Comparison of ENCODE assay signal across 8 cellular contexts in genomic region chr3:61561374-61562041, GRCh38. TPM values are rescaled to one million over a fixed set of nuclear protein-coding genes. Genes with fewer than 3 reads are reported as not detected.
A peak's percentile ranks its signal among the peaks of the same experiment; 100 is the strongest.
DNase-seq lines count a peak whose midpoint lies in the region; ATAC-seq and TF ChIP-seq lines count a peak whose summit lies in the region.

Gene PTPRG, plus strand, starts transcription at chr3:61561571. Its CDS starts 717 bp downstream, at chr3:61562288.

- peak within 1 kb of the TSS; percentile 71 for H2AFZ ChIP-seq in DND-41 (ENCODE audit: low read depth, low read length)

- H3K4me1 Mint-ChIP-seq in stimulated activated naive CD8-positive, alpha-beta T cell treated with anti-CD3 and anti-CD28 coated beads, Interleukin-15, amount 100 ng/mL, for 72 hours, result peaks cover 30% of the 10 kb centered on the region

- WGBS in right lobe of liver (ENCODE audit: insufficient coverage, low coverage, low lambda C conversion rate, missing lambda C conversion rate), result under 1% methylated on average over 46 of the region's 74 CpGs

- peak within 1 kb of the TSS; percentile 75 to 88 for H3K4me3 Mint-ChIP-seq in stimulated activated naive CD8-positive, alpha-beta T cell treated with anti-CD3 and anti-CD28 coated beads, Interleukin-15, amount 100 ng/mL, for 72 hours

- H3K4me2 ChIP-seq in DND-41 (ENCODE audit: insufficient read depth, low read length), result peak within 1 kb of the TSS; percentile 70

- TF ChIP-seq POLR2A in right lobe of liver (IDR thresholded peaks at IDR 0.05), result peak; percentile 84

- H3K27ac ChIP-seq in DND-41 (ENCODE audit: low read length) (peak within 1 kb of the TSS; percentile 87), duodenal mucosa (ENCODE audit: low read depth, low read length) (peak within 1 kb of the TSS; percentile 80), right lobe of liver (peak within 1 kb of the TSS; percentile 77 to 92 (median 90))

- peak within 1 kb of the TSS; percentile 71 for H3K9ac ChIP-seq in DND-41 (ENCODE audit: low read depth, low read length)
- peak within 1 kb of the TSS; percentile 70 to 74 for H3K9ac ChIP-seq in duodenal mucosa (ENCODE audit: low read depth in 1 of 2, low read length in 2 of 2)

- peak within 1 kb of the TSS in 1 of 2 donors; percentile 58 for H3K27ac Mint-ChIP-seq in stimulated activated naive CD8-positive, alpha-beta T cell treated with anti-CD3 and anti-CD28 coated beads, Interleukin-15, amount 100 ng/mL, for 72 hours

- no peaks in the 10 kb centered on the region for H3K9me3 Mint-ChIP-seq in stimulated activated naive CD8-positive, alpha-beta T cell treated with anti-CD3 and anti-CD28 coated beads, Interleukin-15, amount 100 ng/mL, for 72 hours

- H3K36me3 ChIP-seq in DND-41 (ENCODE audit: insufficient read depth, low read length) (no peaks in the 10 kb centered on the region), duodenal mucosa (ENCODE audit: control insufficient read depth in 1 of 2, insufficient read depth in 2 of 2, low read length in 2 of 2) (no peaks in the 10 kb centered on the region), right lobe of liver (no peaks in the 10 kb centered on the region)

- no peak for TF ChIP-seq CTCF in DND-41 (IDR thresholded peaks at IDR 0.05; ENCODE audit: borderline replicate concordance, extremely low read depth, low read length, poor library complexity, severe bottlenecking)
- TF ChIP-seq CTCF in right lobe of liver (IDR thresholded peaks at IDR 0.05), result no peak

- ATAC-seq in DND-41 (ENCODE audit: insufficient read depth, low read depth), result peak; percentile 69
- peak; percentile 62 for ATAC-seq in GM21515 (IDR thresholded peaks at IDR 0.05; ENCODE audit: unreplicated experiment)
- peak; percentile 73 to 84 (median 79) for ATAC-seq in right lobe of liver
- peak; percentile 74 for ATAC-seq in stimulated activated naive CD8-positive, alpha-beta T cell treated with anti-CD3 and anti-CD28 coated beads, Interleukin-15, amount 100 ng/mL, for 72 hours

- peaks cover 98% of the 10 kb centered on the region for H3K27me3 Mint-ChIP-seq in stimulated activated naive CD8-positive, alpha-beta T cell treated with anti-CD3 and anti-CD28 coated beads, Interleukin-15, amount 100 ng/mL, for 72 hours

- H3K27me3 ChIP-seq in DND-41 (ENCODE audit: insufficient read depth, low read length, poor library complexity), result no peaks in the 10 kb centered on the region
- peaks cover 0 to 6% of the 10 kb centered on the region in 2 donors for H3K27me3 ChIP-seq in duodenal mucosa (ENCODE audit: control insufficient read depth in 1 of 2, insufficient read depth in 2 of 2, low read length in 2 of 2)
- H3K27me3 ChIP-seq in right lobe of liver, result no peaks in the 10 kb centered on the region

- H3K4me1 ChIP-seq in DND-41 (ENCODE audit: insufficient read depth, low read length) (peaks cover 28% of the 10 kb centered on the region), duodenal mucosa (ENCODE audit: control insufficient read depth in 1 of 2, insufficient read depth in 2 of 2, low read length in 2 of 2) (peaks cover 13 to 14% of the 10 kb centered on the region in 2 donors), right lobe of liver (peaks cover 0 to 20% (median 8%) of the 10 kb centered on the region in 4 donors)

- intact Hi-C loops in right lobe of liver (cut with DNase I), result loop anchor here in 1 of 2 donors (5.0 kb wide), 1 partner anchor 626 kb away; no protein-coding TSS in a partner anchor

- H3K79me2 ChIP-seq in DND-41 (ENCODE audit: insufficient read depth, low read length), result peaks cover 16% of the 10 kb centered on the region

- H3K4me3 ChIP-seq in DND-41 (ENCODE audit: low read depth in 1 of 2, low read length in 2 of 2), result peak within 1 kb of the TSS; percentile 40 to 76; a peak in 3 of 4 replicates
- H3K4me3 ChIP-seq in duodenal mucosa (ENCODE audit: low read depth in 1 of 2, low read length in 2 of 2), result peak within 1 kb of the TSS; percentile 82 to 85
- H3K4me3 ChIP-seq in right lobe of liver, result peak within 1 kb of the TSS; percentile 74 to 88 (median 86)

- H3K9me3 ChIP-seq in DND-41 (ENCODE audit: insufficient read depth, low read length, severe bottlenecking), result no peaks in the 10 kb centered on the region
- no peaks in the 10 kb centered on the region for H3K9me3 ChIP-seq in duodenal mucosa (ENCODE audit: control insufficient read depth in 1 of 2, low read length in 2 of 2)
- H3K9me3 ChIP-seq in right lobe of liver, result no peaks in the 10 kb centered on the region

- H4K20me1 ChIP-seq in DND-41 (ENCODE audit: insufficient read depth, low read length), result peaks cover 8% of the 10 kb centered on the region; the same call in 1 of the 2 replicates

- DNase-seq in DND-41 (peak; percentile 80), M059J (ENCODE audit: low read depth) (peak; percentile 88), SKM-1 treated with dmso at 0.1 percent for 144 hours (lab: John Stamatoyannopoulos, UW; ENCODE audit: unreplicated experiment) (peak; percentile 88), right lobe of liver (peak; percentile 86 to 94 (median 91))
- peak; percentile 32 to 55 for DNase-seq in stimulated activated naive CD8-positive, alpha-beta T cell treated with anti-CD3 and anti-CD28 coated beads, Interleukin-15, amount 100 ng/mL, for 72 hours
- DNase-seq in stimulated activated naive CD4-positive, alpha-beta T cell treated with Interleukin-2 at 50 U/mL for 16 hours (lab: John Stamatoyannopoulos, UW), result no peak

RNA-seq across cellular contexts. Expression of gene PTPRG, which starts in this region (rescaled TPM):
- 9.2 and 15.9 TPM in 2 replicates for total RNA-seq in M059J (2014; rRNA removed; shearing (Covaris generic))
- total RNA-seq in right lobe of liver, result 10 to 100 TPM; 11.7 to 27.8 (median 14.7) TPM
